In the genomic region with DNA sequence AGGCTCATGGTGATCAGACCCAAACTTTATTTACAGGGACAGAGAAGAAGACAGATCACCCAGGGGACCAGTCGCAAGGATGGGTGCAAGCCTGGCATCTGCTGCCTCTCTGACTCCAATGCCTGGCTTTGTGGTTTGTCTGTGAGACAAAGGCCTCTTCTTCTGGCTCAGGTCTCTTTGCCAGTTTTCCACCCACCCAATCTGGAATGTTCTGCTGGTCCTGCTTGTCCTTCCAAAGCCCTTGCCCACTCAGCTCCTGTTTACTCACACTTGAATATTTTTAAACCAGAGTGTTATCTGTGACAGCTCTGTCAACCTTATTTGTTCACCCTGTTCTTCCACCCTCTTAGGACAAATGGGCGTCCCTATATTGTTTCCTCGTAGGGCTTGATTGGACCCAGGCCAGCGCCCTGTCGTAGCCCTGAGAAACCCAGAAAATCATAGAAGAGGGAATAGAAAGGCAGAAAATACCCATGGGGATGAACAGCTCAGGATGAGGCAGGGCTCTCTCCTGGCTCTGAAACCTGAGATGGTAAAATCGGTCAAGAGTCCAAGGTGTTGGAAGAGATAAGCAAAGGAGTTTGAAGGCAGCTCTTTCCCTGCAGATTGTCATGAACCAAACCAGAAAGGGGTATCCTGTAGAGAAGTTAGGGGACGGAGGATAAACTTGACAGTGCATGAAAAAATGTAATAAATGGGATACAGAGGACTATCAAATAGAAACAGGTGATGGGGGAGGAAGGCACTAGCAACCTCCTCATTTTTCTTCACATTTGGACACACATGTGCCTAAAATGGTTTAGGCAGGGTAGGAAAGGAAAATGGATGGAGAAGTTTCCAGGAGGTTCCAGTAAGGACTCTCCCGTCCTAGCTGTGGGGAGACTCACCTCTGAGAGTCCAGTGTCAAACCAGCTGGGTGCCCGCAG, we compare ENCODE assay signal across 1 cellular context.
TF ChIP-seq lines count a peak whose summit lies in the region.

No MANE protein-coding gene starts in this region.

TF ChIP-seq in K562, 482 proteins besides CTCF, POLR2A, EP300 and RAD21 (continued from another document and continues in another):
- no peak for TF ChIP-seq GMEB1 (CRISPR knock-in tag; IDR thresholded peaks at IDR 0.05)
- TF ChIP-seq NR4A1 (CRISPR knock-in tag; IDR thresholded peaks at IDR 0.05): no peak
- TF ChIP-seq NR4A1 (tag; IDR thresholded peaks at IDR 0.05): no peak
- TF ChIP-seq CREB5 (CRISPR knock-in tag; IDR thresholded peaks at IDR 0.05): no peak
- peak; percentile 36; the same call in 1 of the 2 replicates for TF ChIP-seq FOXM1 (IDR thresholded peaks at IDR 0.05; ENCODE audit: low read depth)
- no peak for TF ChIP-seq FOXM1 (CRISPR knock-in tag; IDR thresholded peaks at IDR 0.05; ENCODE audit: low read depth)
- TF ChIP-seq SMARCC2 (IDR thresholded peaks at IDR 0.05; ENCODE audit: low read depth): peak; percentile 70
- TF ChIP-seq BACH1 (tag; IDR thresholded peaks at IDR 0.05): no peak
- no peak for TF ChIP-seq RBM17 (IDR thresholded peaks at IDR 0.05; ENCODE audit: borderline replicate concordance, low read depth, low read length)
- TF ChIP-seq HDGF (IDR thresholded peaks at IDR 0.05): no peak
- TF ChIP-seq ZNF583 (CRISPR knock-in tag; IDR thresholded peaks at IDR 0.05): no peak
- no peak for TF ChIP-seq RBM22 (IDR thresholded peaks at IDR 0.05; ENCODE audit: low read depth, low read length, poor library complexity, severe bottlenecking)
- no peak for TF ChIP-seq PCBP1 (IDR thresholded peaks at IDR 0.05; ENCODE audit: low read depth, low read length, poor library complexity, severe bottlenecking)
- no peak for TF ChIP-seq KDM2B (CRISPR knock-in tag; IDR thresholded peaks at IDR 0.05)
- TF ChIP-seq PRPF4 (IDR thresholded peaks at IDR 0.05; ENCODE audit: insufficient read depth, low read depth, low read length, poor library complexity, severe bottlenecking): no peak
- TF ChIP-seq ZNF121 (CRISPR knock-in tag; conservative IDR thresholded peaks at IDR 0.05): no peak
- TF ChIP-seq MED1 (CRISPR knock-in tag; IDR thresholded peaks at IDR 0.05; ENCODE audit: borderline replicate concordance): no peak
- TF ChIP-seq SRSF1 (IDR thresholded peaks at IDR 0.05; ENCODE audit: low read depth, low read length): no peak
- TF ChIP-seq POLR2B (IDR thresholded peaks at IDR 0.05; ENCODE audit: low read depth, partially characterized antibody): no peak
- TF ChIP-seq MCM7 (IDR thresholded peaks at IDR 0.05): no peak
- TF ChIP-seq ZNF316 (IDR thresholded peaks at IDR 0.05): no peak
- no peak for TF ChIP-seq ETS1 (conservative IDR thresholded peaks at IDR 0.05; ENCODE audit: control insufficient read depth, low read depth, low read length)
- TF ChIP-seq RERE (CRISPR knock-in tag; IDR thresholded peaks at IDR 0.05; ENCODE audit: borderline replicate concordance): no peak
- TF ChIP-seq, protein P1, sequence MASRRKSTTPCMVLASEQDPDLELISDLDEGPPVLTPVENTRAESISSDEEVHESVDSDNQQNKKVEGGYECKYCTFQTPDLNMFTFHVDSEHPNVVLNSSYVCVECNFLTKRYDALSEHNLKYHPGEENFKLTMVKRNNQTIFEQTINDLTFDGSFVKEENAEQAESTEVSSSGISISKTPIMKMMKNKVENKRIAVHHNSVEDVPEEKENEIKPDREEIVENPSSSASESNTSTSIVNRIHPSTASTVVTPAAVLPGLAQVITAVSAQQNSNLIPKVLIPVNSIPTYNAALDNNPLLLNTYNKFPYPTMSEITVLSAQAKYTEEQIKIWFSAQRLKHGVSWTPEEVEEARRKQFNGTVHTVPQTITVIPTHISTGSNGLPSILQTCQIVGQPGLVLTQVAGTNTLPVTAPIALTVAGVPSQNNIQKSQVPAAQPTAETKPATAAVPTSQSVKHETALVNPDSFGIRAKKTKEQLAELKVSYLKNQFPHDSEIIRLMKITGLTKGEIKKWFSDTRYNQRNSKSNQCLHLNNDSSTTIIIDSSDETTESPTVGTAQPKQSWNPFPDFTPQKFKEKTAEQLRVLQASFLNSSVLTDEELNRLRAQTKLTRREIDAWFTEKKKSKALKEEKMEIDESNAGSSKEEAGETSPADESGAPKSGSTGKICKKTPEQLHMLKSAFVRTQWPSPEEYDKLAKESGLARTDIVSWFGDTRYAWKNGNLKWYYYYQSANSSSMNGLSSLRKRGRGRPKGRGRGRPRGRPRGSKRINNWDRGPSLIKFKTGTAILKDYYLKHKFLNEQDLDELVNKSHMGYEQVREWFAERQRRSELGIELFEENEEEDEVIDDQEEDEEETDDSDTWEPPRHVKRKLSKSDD (conservative IDR thresholded peaks at IDR 0.05; ENCODE audit: low read length): no peak
- TF ChIP-seq, protein P2, sequence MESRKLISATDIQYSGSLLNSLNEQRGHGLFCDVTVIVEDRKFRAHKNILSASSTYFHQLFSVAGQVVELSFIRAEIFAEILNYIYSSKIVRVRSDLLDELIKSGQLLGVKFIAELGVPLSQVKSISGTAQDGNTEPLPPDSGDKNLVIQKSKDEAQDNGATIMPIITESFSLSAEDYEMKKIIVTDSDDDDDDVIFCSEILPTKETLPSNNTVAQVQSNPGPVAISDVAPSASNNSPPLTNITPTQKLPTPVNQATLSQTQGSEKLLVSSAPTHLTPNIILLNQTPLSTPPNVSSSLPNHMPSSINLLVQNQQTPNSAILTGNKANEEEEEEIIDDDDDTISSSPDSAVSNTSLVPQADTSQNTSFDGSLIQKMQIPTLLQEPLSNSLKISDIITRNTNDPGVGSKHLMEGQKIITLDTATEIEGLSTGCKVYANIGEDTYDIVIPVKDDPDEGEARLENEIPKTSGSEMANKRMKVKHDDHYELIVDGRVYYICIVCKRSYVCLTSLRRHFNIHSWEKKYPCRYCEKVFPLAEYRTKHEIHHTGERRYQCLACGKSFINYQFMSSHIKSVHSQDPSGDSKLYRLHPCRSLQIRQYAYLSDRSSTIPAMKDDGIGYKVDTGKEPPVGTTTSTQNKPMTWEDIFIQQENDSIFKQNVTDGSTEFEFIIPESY (CRISPR knock-in tag; IDR thresholded peaks at IDR 0.05): no peak
- TF ChIP-seq POLR3G (IDR thresholded peaks at IDR 0.05; ENCODE audit: extremely low read depth, insufficient read length, insufficient replicate concordance): no peak
- no peak for TF ChIP-seq PHB2 (IDR thresholded peaks at IDR 0.05; ENCODE audit: low read depth)
- TF ChIP-seq ZC3H11A (IDR thresholded peaks at IDR 0.05; ENCODE audit: low read depth, low read length): no peak
- no peak for TF ChIP-seq ZNF134 (CRISPR knock-in tag; conservative IDR thresholded peaks at IDR 0.05)
- TF ChIP-seq ETS2 (tag; IDR thresholded peaks at IDR 0.05; ENCODE audit: borderline replicate concordance, poor library complexity, severe bottlenecking): no peak
- no peak for TF ChIP-seq ZNF57 (CRISPR knock-in tag; IDR thresholded peaks at IDR 0.05)
- TF ChIP-seq, protein P3, sequence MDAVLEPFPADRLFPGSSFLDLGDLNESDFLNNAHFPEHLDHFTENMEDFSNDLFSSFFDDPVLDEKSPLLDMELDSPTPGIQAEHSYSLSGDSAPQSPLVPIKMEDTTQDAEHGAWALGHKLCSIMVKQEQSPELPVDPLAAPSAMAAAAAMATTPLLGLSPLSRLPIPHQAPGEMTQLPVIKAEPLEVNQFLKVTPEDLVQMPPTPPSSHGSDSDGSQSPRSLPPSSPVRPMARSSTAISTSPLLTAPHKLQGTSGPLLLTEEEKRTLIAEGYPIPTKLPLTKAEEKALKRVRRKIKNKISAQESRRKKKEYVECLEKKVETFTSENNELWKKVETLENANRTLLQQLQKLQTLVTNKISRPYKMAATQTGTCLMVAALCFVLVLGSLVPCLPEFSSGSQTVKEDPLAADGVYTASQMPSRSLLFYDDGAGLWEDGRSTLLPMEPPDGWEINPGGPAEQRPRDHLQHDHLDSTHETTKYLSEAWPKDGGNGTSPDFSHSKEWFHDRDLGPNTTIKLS (IDR thresholded peaks at IDR 0.05; ENCODE audit: borderline replicate concordance, low read depth): no peak
- TF ChIP-seq DIDO1 (tag; IDR thresholded peaks at IDR 0.05; ENCODE audit: low read depth): no peak
- TF ChIP-seq JUN (IDR thresholded peaks at IDR 0.05; ENCODE audit: borderline replicate concordance, low read depth, low read length): no peak
- TF ChIP-seq JUN (CRISPR knock-in tag; IDR thresholded peaks at IDR 0.05; ENCODE audit: borderline replicate concordance): no peak
- TF ChIP-seq POLR2H (tag; IDR thresholded peaks at IDR 0.05; ENCODE audit: low read depth): no peak
- TF ChIP-seq, protein P4, sequence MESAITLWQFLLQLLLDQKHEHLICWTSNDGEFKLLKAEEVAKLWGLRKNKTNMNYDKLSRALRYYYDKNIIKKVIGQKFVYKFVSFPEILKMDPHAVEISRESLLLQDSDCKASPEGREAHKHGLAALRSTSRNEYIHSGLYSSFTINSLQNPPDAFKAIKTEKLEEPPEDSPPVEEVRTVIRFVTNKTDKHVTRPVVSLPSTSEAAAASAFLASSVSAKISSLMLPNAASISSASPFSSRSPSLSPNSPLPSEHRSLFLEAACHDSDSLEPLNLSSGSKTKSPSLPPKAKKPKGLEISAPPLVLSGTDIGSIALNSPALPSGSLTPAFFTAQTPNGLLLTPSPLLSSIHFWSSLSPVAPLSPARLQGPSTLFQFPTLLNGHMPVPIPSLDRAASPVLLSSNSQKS (CRISPR knock-in tag; IDR thresholded peaks at IDR 0.05): no peak
- TF ChIP-seq HDAC8 (tag; IDR thresholded peaks at IDR 0.05): no peak
- no peak for TF ChIP-seq NR2C2 (CRISPR knock-in tag; IDR thresholded peaks at IDR 0.05)
- no peak for TF ChIP-seq NR2C2 (tag; IDR thresholded peaks at IDR 0.05)
- no peak for TF ChIP-seq NFXL1 (CRISPR knock-in tag; IDR thresholded peaks at IDR 0.05)
- TF ChIP-seq RBFOX2 (IDR thresholded peaks at IDR 0.05; ENCODE audit: low read depth, low read length): no peak
